21 cellular contexts compared by ENCODE assay signal in genomic region chr20:389220-389619, GRCh38.
"Had no signal": no experiment of that assay in that cellular context is flagged by ENCODE, and none has a peak within 500 bp of the region (broad histone marks: within the 10 kb centered on the region; RNA-seq: fewer than 3 reads in every experiment).

No MANE protein-coding gene starts in this region.

- H3K36me3 ChIP-seq: transverse colon had no signal

- H3K4me3 Mint-ChIP-seq: activated B cell treated with CpG ODN at 0.5 μM for 24 hours; activated CD4-positive, alpha-beta T cell treated with anti-CD3 and anti-CD28 coated beads, Interleukin-2, amount 10 ng/mL, durations not matched to agents 24 days and 14 days; activated CD8-positive, alpha-beta T cell treated with anti-CD3 and anti-CD28 coated beads, Interleukin-2, amount 10 ng/mL, durations not matched to agents 7 days and 5 days; activated naive CD8-positive, alpha-beta T cell treated with anti-CD3 and anti-CD28 coated beads for 36 hours; dendritic cell treated with granulocyte-macrophage colony-stimulating factor and Interleukin-4, amounts not matched to agents 40 ng/mL and 50 ng/mL, for 4 days; neural crest cell had no signal

- H3K27me3 ChIP-seq: foreskin keratinocyte, transverse colon, vagina had no signal

- H3K4me1 Mint-ChIP-seq: activated B cell treated with CpG ODN at 0.5 μM for 24 hours; activated naive CD8-positive, alpha-beta T cell treated with anti-CD3 and anti-CD28 coated beads for 36 hours; neural crest cell had no signal

- H3K27ac Mint-ChIP-seq: activated B cell treated with CpG ODN at 0.5 μM for 24 hours; activated CD4-positive, alpha-beta T cell treated with anti-CD3 and anti-CD28 coated beads, Interleukin-2, amount 10 ng/mL, durations not matched to agents 24 days and 14 days; activated CD8-positive, alpha-beta T cell treated with anti-CD3 and anti-CD28 coated beads, Interleukin-2, amount 10 ng/mL, durations not matched to agents 7 days and 5 days; activated naive CD8-positive, alpha-beta T cell treated with anti-CD3 and anti-CD28 coated beads for 36 hours; dendritic cell treated with granulocyte-macrophage colony-stimulating factor and Interleukin-4, amounts not matched to agents 40 ng/mL and 50 ng/mL, for 4 days had no signal

- DNase-seq: activated B cell treated with CpG ODN at 0.5 μM for 24 hours; activated CD4-positive, alpha-beta T cell treated with anti-CD3 and anti-CD28 coated beads, Interleukin-2, amount 10 ng/mL, durations not matched to agents 24 days and 14 days; activated CD8-positive, alpha-beta memory T cell treated with anti-CD3 and anti-CD28 coated beads, Interleukin-2, amount 50 U/mL, for 4 hours; activated CD8-positive, alpha-beta T cell treated with anti-CD3 and anti-CD28 coated beads, Interleukin-2, amount 10 ng/mL, durations not matched to agents 7 days and 5 days; activated naive CD8-positive, alpha-beta T cell treated with anti-CD3 and anti-CD28 coated beads for 36 hours; anterior cingulate cortex; cerebellar nuclear complex; effector memory CD4-positive, alpha-beta T cell; foreskin keratinocyte; glutamatergic neuron; kidney glomerular epithelial cell; midbrain; retina; stimulated activated CD4-positive, alpha-beta T cell treated with anti-CD3 and anti-CD28 coated beads, Interleukin-4, amount 100 ng/mL, for 24 hours; stimulated activated naive CD4-positive, alpha-beta T cell treated with Interleukin-2 at 50 U/mL for 16 hours; transverse colon had no signal

- H3K27me3 Mint-ChIP-seq: activated B cell treated with CpG ODN at 0.5 μM for 24 hours; activated CD4-positive, alpha-beta T cell treated with anti-CD3 and anti-CD28 coated beads, Interleukin-2, amount 10 ng/mL, durations not matched to agents 24 days and 14 days; activated naive CD8-positive, alpha-beta T cell treated with anti-CD3 and anti-CD28 coated beads for 36 hours; dendritic cell treated with granulocyte-macrophage colony-stimulating factor and Interleukin-4, amounts not matched to agents 40 ng/mL and 50 ng/mL, for 4 days had no signal

- H3K9me3 ChIP-seq: transverse colon, vagina had no signal

- H3K4me1 ChIP-seq: foreskin keratinocyte, vagina had no signal

- H3K4me3 ChIP-seq: lung, skin epidermis, transverse colon, vagina had no signal

- ATAC-seq: activated CD8-positive, alpha-beta T cell treated with anti-CD3 and anti-CD28 coated beads, Interleukin-2, amount 10 ng/mL, durations not matched to agents 7 days and 5 days; foreskin keratinocyte had no signal

- H3K9me3 Mint-ChIP-seq: activated B cell treated with CpG ODN at 0.5 μM for 24 hours; activated CD4-positive, alpha-beta T cell treated with anti-CD3 and anti-CD28 coated beads, Interleukin-2, amount 10 ng/mL, durations not matched to agents 24 days and 14 days; activated naive CD8-positive, alpha-beta T cell treated with anti-CD3 and anti-CD28 coated beads for 36 hours; dendritic cell treated with granulocyte-macrophage colony-stimulating factor and Interleukin-4, amounts not matched to agents 40 ng/mL and 50 ng/mL, for 4 days; neural crest cell had no signal

- H3K27ac ChIP-seq: foreskin keratinocyte, skin epidermis, transverse colon, vagina had no signal
